Comparison of ENCODE assay signal across 18 cellular contexts in the genomic region with DNA sequence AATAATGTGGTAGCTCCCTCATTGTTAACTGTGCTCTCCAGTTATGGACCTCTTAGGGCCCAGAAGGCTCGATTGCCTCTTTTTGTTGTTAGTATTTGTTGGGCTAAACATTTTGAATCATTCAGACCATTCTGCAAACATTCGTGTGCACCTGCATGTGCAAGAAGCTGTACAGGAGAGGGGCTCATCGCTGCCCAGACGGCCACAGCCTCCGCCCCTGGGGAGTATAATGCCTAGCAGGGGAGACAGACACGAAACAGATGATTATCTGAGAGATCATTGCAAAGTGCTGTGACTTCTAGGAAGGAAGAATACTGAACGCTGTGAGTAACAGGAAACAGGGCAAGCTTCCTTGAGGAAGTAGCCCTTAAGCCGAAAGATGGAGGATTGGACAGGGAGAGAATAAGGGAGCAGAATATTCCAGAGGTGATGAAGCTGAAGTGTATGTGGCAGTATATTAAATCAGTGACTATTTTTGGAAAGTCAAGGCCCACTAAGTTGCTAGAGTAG.
DNase-seq lines count a peak whose midpoint lies in the region; ATAC-seq and TF ChIP-seq lines count a peak whose summit lies in the region.
"Had no signal": no experiment of that assay in that cellular context is flagged by ENCODE, and none has a peak within 500 bp of the region (broad histone marks: within the 10 kb centered on the region; RNA-seq: fewer than 3 reads in every experiment).

No MANE protein-coding gene starts in this region.

- H3K27me3 Mint-ChIP-seq in nephron progenitor cell (ENCODE audit: low read depth, poor library complexity), result peaks cover 3% of the 10 kb centered on the region
- peaks cover 5 to 13% (median 7%) of the 10 kb centered on the region in 5 donors for H3K27me3 Mint-ChIP-seq in naive thymus-derived CD8-positive, alpha-beta T cell

- no peaks in the 10 kb centered on the region for H3K27me3 ChIP-seq in cardiac muscle cell
- H3K27me3 ChIP-seq in endocrine pancreas (ENCODE audit: control insufficient read depth, insufficient read depth, low read length), result no peaks in the 10 kb centered on the region
- no peaks in the 10 kb centered on the region for H3K27me3 ChIP-seq in transverse colon
- H3K27me3 ChIP-seq: BLaER1 treated with 17β-estradiol and CSF1 and Interleukin-3, amounts not matched to agents 10 nM and 100 nM; Peyer's patch had no signal

- DNase-seq in cardiac muscle cell (ENCODE audit: low read depth in 1 of 2, low spot score in 1 of 2) (no peak), Right ventricle myocardium inferior (ENCODE audit: missing footprints) (no peak), nephron progenitor cell (no peak), transverse colon (no peak), NOMO-1 (lab: John Stamatoyannopoulos, UW; ENCODE audit: unreplicated experiment in 2 of 2) (no peak)
- no peak for DNase-seq in activated CD8-positive, alpha-beta memory T cell treated with anti-CD3 and anti-CD28 coated beads, Interleukin-2, amount 50 U/mL, for 4 hours
- DNase-seq in naive thymus-derived CD8-positive, alpha-beta T cell, result no peak
- DNase-seq: CD8-positive, alpha-beta T cell; DMS53; EL; NCI-H1105 treated with DMSO at 0.1 percent for 48 hours; NCI-H1694 treated with DMSO at 0.1 percent for 48 hours; NCI-H226; NCI-H524; Peyer's patch had no signal

- H3K27ac ChIP-seq in cardiac muscle cell, result peak overlapping the region; percentile 71
- H3K27ac ChIP-seq in transverse colon, result peak overlapping the region; percentile 32 to 74 (median 48)
- H3K27ac ChIP-seq: BLaER1 treated with 17β-estradiol and CSF1 and Interleukin-3, amounts not matched to agents 10 nM and 100 nM had no signal

- H3K4me3 ChIP-seq in cardiac muscle cell (no peak overlapping the region), endocrine pancreas (ENCODE audit: control insufficient read depth, insufficient read depth, low read length) (no peak overlapping the region), transverse colon (no peak overlapping the region)
- H3K4me3 ChIP-seq: BLaER1 treated with 17β-estradiol and CSF1 and Interleukin-3, amounts not matched to agents 10 nM and 100 nM; GM12878; Peyer's patch had no signal

- H3K27ac Mint-ChIP-seq in nephron progenitor cell, result peak overlapping the region; percentile 1
- peak overlapping the region in 1 of 10 donors; percentile 13 for H3K27ac Mint-ChIP-seq in naive thymus-derived CD8-positive, alpha-beta T cell
- H3K27ac Mint-ChIP-seq: CD8-positive, alpha-beta T cell had no signal

- TF ChIP-seq POLR2A in transverse colon (IDR thresholded peaks at IDR 0.05), result no peak

- peak overlapping the region; percentile 7 for H3K9ac ChIP-seq in endocrine pancreas (ENCODE audit: control insufficient read depth, insufficient read depth, low read length)
- H3K9ac ChIP-seq: BLaER1 treated with 17β-estradiol and CSF1 and Interleukin-3, amounts not matched to agents 10 nM and 100 nM had no signal

- H3K9me3 ChIP-seq in cardiac muscle cell (ENCODE audit: low read depth) (no peaks in the 10 kb centered on the region), endocrine pancreas (ENCODE audit: control insufficient read depth, low read length) (no peaks in the 10 kb centered on the region), transverse colon (no peaks in the 10 kb centered on the region)
- H3K9me3 ChIP-seq: BLaER1 treated with 17β-estradiol and CSF1 and Interleukin-3, amounts not matched to agents 10 nM and 100 nM; Peyer's patch had no signal

- POLR2A ChIA-PET in naive thymus-derived CD8-positive, alpha-beta T cell (lab: Charles Lee), result no interaction called here

- H3K36me3 Mint-ChIP-seq in nephron progenitor cell (ENCODE audit: low read depth), result peaks cover 73% of the 10 kb centered on the region
- no peaks in the 10 kb centered on the region for H3K36me3 Mint-ChIP-seq in naive thymus-derived CD8-positive, alpha-beta T cell
- H3K36me3 Mint-ChIP-seq: CD8-positive, alpha-beta T cell had no signal

- no peak for ATAC-seq in Right ventricle myocardium inferior
- no peak for ATAC-seq in naive thymus-derived CD8-positive, alpha-beta T cell
- ATAC-seq: CD8-positive, alpha-beta T cell; GM12878 had no signal

- H3K4me1 ChIP-seq in cardiac muscle cell (ENCODE audit: low read depth), result peaks cover 11% of the 10 kb centered on the region
- no peaks in the 10 kb centered on the region for H3K4me1 ChIP-seq in endocrine pancreas (ENCODE audit: control insufficient read depth, insufficient read depth, low read length)
- H3K4me1 ChIP-seq in transverse colon, result peaks cover 0 to 27% (median 11%) of the 10 kb centered on the region in 4 donors

- 83 to 90% methylated on average over 8 of the region's 8 CpGs for WGBS in transverse colon (ENCODE audit: low coverage in 1 of 2), 2 donors

- H3K4me3 Mint-ChIP-seq in nephron progenitor cell, result no peak overlapping the region
- no peak overlapping the region for H3K4me3 Mint-ChIP-seq in naive thymus-derived CD8-positive, alpha-beta T cell
- H3K4me3 Mint-ChIP-seq: CD8-positive, alpha-beta T cell had no signal

- in situ Hi-C loops in transverse colon (cut with MboI; ENCODE audit: low pct_ligation_motif_present in 1 of 4, low pct_unique_long_range_greater_than_20kb in 1 of 4, low sequenced_read_pairs in 3 of 4), result loop anchor here (10.0 to 25.0 kb wide), 5 partner anchors 198 to 548 kb away; a partner anchor contains a TSS

- TF ChIP-seq EP300 in transverse colon (IDR thresholded peaks at IDR 0.05; ENCODE audit: low read depth), result no peak

- TF ChIP-seq CTCF in cardiac muscle cell (IDR thresholded peaks at IDR 0.05; ENCODE audit: low read depth, low read length), result no peak
- TF ChIP-seq CTCF in nephron progenitor cell (IDR thresholded peaks at IDR 0.05), result no peak
- TF ChIP-seq CTCF in transverse colon (IDR thresholded peaks at IDR 0.05), result no peak

- intact Hi-C loops in Right ventricle myocardium inferior (cut with DNase I) (loop anchor here (5.0 kb wide), 1 partner anchor 63 kb away; no protein-coding TSS in a partner anchor), transverse colon (cut with DNase I; ENCODE audit: low total_unique reads) (loop anchor here (5.0 to 10.0 kb wide), 2 partner anchors 71 to 198 kb away; no protein-coding TSS in a partner anchor)

- H3K4me1 Mint-ChIP-seq in nephron progenitor cell, result peaks cover 13% of the 10 kb centered on the region
- H3K4me1 Mint-ChIP-seq in naive thymus-derived CD8-positive, alpha-beta T cell, result peaks cover 0 to 3% (median 0%) of the 10 kb centered on the region in 4 donors

- H3K36me3 ChIP-seq in cardiac muscle cell (peaks cover 5% of the 10 kb centered on the region), endocrine pancreas (ENCODE audit: control insufficient read depth, insufficient read depth, low read length) (peaks cover 6% of the 10 kb centered on the region), transverse colon (no peaks in the 10 kb centered on the region)
- H3K36me3 ChIP-seq: BLaER1 treated with 17β-estradiol and CSF1 and Interleukin-3, amounts not matched to agents 10 nM and 100 nM had no signal

- H3K9me3 Mint-ChIP-seq in nephron progenitor cell, result no peaks in the 10 kb centered on the region
- H3K9me3 Mint-ChIP-seq in naive thymus-derived CD8-positive, alpha-beta T cell, result no peaks in the 10 kb centered on the region
- H3K9me3 Mint-ChIP-seq: CD8-positive, alpha-beta T cell had no signal
